26 cellular contexts compared by ENCODE assay signal in genomic region chr16:48212033-48212432, GRCh38. TPM values are rescaled to one million over a fixed set of nuclear protein-coding genes. Genes with fewer than 3 reads are reported as not detected.
DNase-seq lines count a peak whose midpoint lies in the region; ATAC-seq, FAIRE-seq and TF ChIP-seq lines count a peak whose summit lies in the region.
"Had no signal": no experiment of that assay in that cellular context is flagged by ENCODE, and none has a peak within 500 bp of the region (broad histone marks: within the 10 kb centered on the region; RNA-seq: fewer than 3 reads in every experiment).

No MANE protein-coding gene starts in this region.

- TF ChIP-seq RAD21 in IMR-90 (IDR thresholded peaks at IDR 0.05; ENCODE audit: low read length), result no peak

- FAIRE-seq in bronchial epithelial cell (lab: Jason Lieb, UNC), result no peak
- FAIRE-seq: HepG2 had no signal

- CTCF ChIA-PET in IMR-90 (lab: Yijun Ruan, JAX), result interaction anchor here (1.8 kb wide), 1 partner anchor 20 kb away, joined by 5 read pairs; no protein-coding TSS in a partner anchor

- H3K4me3 ChIP-seq in IMR-90 (ENCODE audit: insufficient read depth, low read depth, low read length), result no peak overlapping the region
- H3K4me3 ChIP-seq in bronchial epithelial cell (ENCODE audit: low read depth, low read length), result no peak overlapping the region
- H3K4me3 ChIP-seq in suprapubic skin, result no peak overlapping the region
- no peak overlapping the region for H3K4me3 ChIP-seq in colonic mucosa
- H3K4me3 ChIP-seq: BLaER1 treated with 17β-estradiol and CSF1 and Interleukin-3, amounts not matched to agents 10 nM and 100 nM; SJSA1 had no signal

- H3K27me3 ChIP-seq in IMR-90 (ENCODE audit: control insufficient read depth, insufficient read depth, low read length), result peaks cover 37% of the 10 kb centered on the region
- no peaks in the 10 kb centered on the region for H3K27me3 ChIP-seq in bronchial epithelial cell (ENCODE audit: control insufficient read depth, insufficient read depth, low read length)
- no peaks in the 10 kb centered on the region for H3K27me3 ChIP-seq in suprapubic skin
- H3K27me3 ChIP-seq in colonic mucosa, result no peaks in the 10 kb centered on the region
- H3K27me3 ChIP-seq: BLaER1 treated with 17β-estradiol and CSF1 and Interleukin-3, amounts not matched to agents 10 nM and 100 nM had no signal

- no peaks in the 10 kb centered on the region for H3K9me3 ChIP-seq in IMR-90 (ENCODE audit: control insufficient read depth, insufficient read depth, low read length)
- H3K9me3 ChIP-seq in suprapubic skin, result no peaks in the 10 kb centered on the region
- H3K9me3 ChIP-seq in colonic mucosa, result no peaks in the 10 kb centered on the region
- H3K9me3 ChIP-seq: BLaER1 treated with 17β-estradiol and CSF1 and Interleukin-3, amounts not matched to agents 10 nM and 100 nM; SJSA1 had no signal

- no peak overlapping the region for H2BK20ac ChIP-seq in IMR-90 (ENCODE audit: low read depth, low read length)

- TF ChIP-seq EP300 in suprapubic skin (IDR thresholded peaks at IDR 0.05), result no peak

- no TSS peak for BruUV-seq in IMR-90 (replicated peaks; lab: Mats Ljungman, UMichigan)

- no peak overlapping the region for H4K8ac ChIP-seq in IMR-90 (ENCODE audit: low read depth in 2 of 2, low read length in 2 of 2)

- H3K14ac ChIP-seq in IMR-90 (replicated peaks; ENCODE audit: low read depth, low read length), result no peak overlapping the region

- no peak overlapping the region for H2AK5ac ChIP-seq in IMR-90 (ENCODE audit: low read depth, low read length)

- H3K27ac ChIP-seq in IMR-90 (ENCODE audit: insufficient read depth, low read length) (no peak overlapping the region), suprapubic skin (no peak overlapping the region), colonic mucosa (no peak overlapping the region)
- H3K27ac ChIP-seq: BLaER1 treated with 17β-estradiol and CSF1 and Interleukin-3, amounts not matched to agents 10 nM and 100 nM; HL-60; SJSA1 had no signal

- ATAC-seq in IMR-90 (ENCODE audit: low read depth), result peak; percentile 46; the same call in 1 of the 2 replicates
- ATAC-seq: CD8-positive, alpha-beta T cell; HepG2; Panc1 had no signal

- H2AK9ac ChIP-seq in IMR-90 (replicated peaks; ENCODE audit: low read depth, low read length, poor library complexity), result no peak overlapping the region

- no peak overlapping the region for H2BK15ac ChIP-seq in IMR-90 (ENCODE audit: low read depth, low read length)

- no peaks in the 10 kb centered on the region for H3K79me1 ChIP-seq in IMR-90 (ENCODE audit: low read depth in 1 of 2, low read length in 2 of 2)

- no peak overlapping the region for H2AFZ ChIP-seq in IMR-90 (replicated peaks; ENCODE audit: low read length, poor library complexity)

- DNase-seq in COLO829 (ENCODE audit: low spot score), result peak; percentile 12
- DNase-seq in IMR-90, result peak; percentile 4
- peak; percentile 57 for DNase-seq in bronchial epithelial cell (ENCODE audit: low read depth)
- peak; percentile 70 for DNase-seq in islet precursor cell
- DNase-seq in NK-92 treated with Interleukin-12 subunit alpha and Interleukin-12 subunit beta, amount 100 ng/mL, for 24 hours (lab: John Stamatoyannopoulos, UW), result no peak
- no peak for DNase-seq in suprapubic skin (ENCODE audit: low spot score in 2 of 2)
- DNase-seq in colonic mucosa, result no peak
- DNase-seq: 8988T; Calu3; CD8-positive, alpha-beta T cell; DMS153; H7; HFFc6; KBM-7; NCI-H1092 treated with DMSO at 0.1 percent for 48 hours; NCI-H146; NCI-H2029 treated with DMSO at 0.1 percent for 48 hours; NCI-H345; NCI-H524; NCI-H774 had no signal

- H3K4me2 ChIP-seq in IMR-90 (ENCODE audit: low read depth, low read length), result no peak overlapping the region
- H3K4me2 ChIP-seq: BLaER1 treated with 17β-estradiol and CSF1 and Interleukin-3, amounts not matched to agents 10 nM and 100 nM had no signal

- intact Hi-C loops in IMR-90 (cut with micrococcal nuclease), result no loop called here
- intact Hi-C loops in colonic mucosa (cut with DNase I), result no loop called here

- H3K56ac ChIP-seq in IMR-90 (ENCODE audit: extremely low read depth, insufficient read depth, low read length), result no peak overlapping the region

- TF ChIP-seq CTCF in IMR-90 (conservative IDR thresholded peaks at IDR 0.05; ENCODE audit: low read depth, low read length) (no peak), bronchial epithelial cell (IDR thresholded peaks at IDR 0.05; ENCODE audit: insufficient read depth, low read length, severe bottlenecking) (no peak), suprapubic skin (IDR thresholded peaks at IDR 0.05) (no peak), colonic mucosa (IDR thresholded peaks at IDR 0.05) (no peak)

- H3K18ac ChIP-seq in IMR-90 (ENCODE audit: low read depth, low read length), result no peak overlapping the region

- WGBS in IMR-90 (ENCODE audit: extremely low coverage in 2 of 2, insufficient read length in 1 of 2), 2 experiments, result no CpG with 5 or more reads among the region's 3 CpGs
- WGBS in suprapubic skin, result 76% methylated on average over 3 of the region's 3 CpGs

- H3K9me1 ChIP-seq in IMR-90 (ENCODE audit: insufficient read depth, low read length), result no peaks in the 10 kb centered on the region

- H3K9ac ChIP-seq in IMR-90 (ENCODE audit: low read depth, low read length), result no peak overlapping the region
- H3K9ac ChIP-seq in colonic mucosa (ENCODE audit: low read depth in 2 of 2, low read length in 2 of 2), result no peak overlapping the region
- H3K9ac ChIP-seq: BLaER1 treated with 17β-estradiol and CSF1 and Interleukin-3, amounts not matched to agents 10 nM and 100 nM had no signal

- H2BK120ac ChIP-seq in IMR-90 (ENCODE audit: low read depth, low read length), result no peak overlapping the region

- POLR2A ChIA-PET in IMR-90 (lab: Charles Lee; ENCODE audit: unreplicated experiment), result no interaction called here

- H4K20me1 ChIP-seq in IMR-90 (ENCODE audit: insufficient read depth, low read length), result no peaks in the 10 kb centered on the region
- H4K20me1 ChIP-seq: BLaER1 treated with 17β-estradiol and CSF1 and Interleukin-3, amounts not matched to agents 10 nM and 100 nM had no signal

- H3K23ac ChIP-seq in IMR-90 (ENCODE audit: low read depth, low read length), result no peak overlapping the region

- H4K5ac ChIP-seq in IMR-90 (ENCODE audit: low read depth, low read length), result no peak overlapping the region

- in situ Hi-C loops in IMR-90 (cut with MboI; ENCODE audit: low sequenced_read_pairs), result no loop called here

- no peak overlapping the region for H3K4ac ChIP-seq in IMR-90 (ENCODE audit: low read depth, low read length)

- H3K4me1 ChIP-seq in IMR-90 (ENCODE audit: control insufficient read depth, insufficient read depth, low read length) (no peaks in the 10 kb centered on the region), suprapubic skin (no peaks in the 10 kb centered on the region), colonic mucosa (no peaks in the 10 kb centered on the region)
- H3K4me1 ChIP-seq: BLaER1 treated with 17β-estradiol and CSF1 and Interleukin-3, amounts not matched to agents 10 nM and 100 nM; SJSA1 had no signal

- H3K36me3 ChIP-seq in IMR-90 (ENCODE audit: control insufficient read depth, insufficient read depth, low read length) (no peaks in the 10 kb centered on the region), bronchial epithelial cell (ENCODE audit: control insufficient read depth, insufficient read depth, low read length) (no peaks in the 10 kb centered on the region), suprapubic skin (no peaks in the 10 kb centered on the region), colonic mucosa (no peaks in the 10 kb centered on the region)
- H3K36me3 ChIP-seq: BLaER1 treated with 17β-estradiol and CSF1 and Interleukin-3, amounts not matched to agents 10 nM and 100 nM; SJSA1 had no signal

- TF ChIP-seq POLR2A in IMR-90 (IDR thresholded peaks at IDR 0.05; ENCODE audit: low read depth, low read length) (no peak), suprapubic skin (IDR thresholded peaks at IDR 0.05) (no peak)

- dilution Hi-C loops in IMR-90 (cut with HindIII; ENCODE audit: low sequenced_read_pairs, unreplicated experiment), result no loop called here

- no peak overlapping the region for H4K91ac ChIP-seq in IMR-90 (ENCODE audit: insufficient read depth, low read depth, low read length)

- H2BK5ac ChIP-seq in IMR-90 (ENCODE audit: low read depth, low read length, poor library complexity, severe bottlenecking), result no peak overlapping the region

TF ChIP-seq in IMR-90, 13 proteins besides CTCF, POLR2A, EP300 and RAD21 (continues in another document):
- no peak for TF ChIP-seq CEBPB (IDR thresholded peaks at IDR 0.05; ENCODE audit: low read depth, low read length)
- no peak for TF ChIP-seq CHD1 (IDR thresholded peaks at IDR 0.05; ENCODE audit: low read depth, low read length)
- TF ChIP-seq MXI1 (IDR thresholded peaks at IDR 0.05; ENCODE audit: borderline replicate concordance, low read depth, low read length), result no peak
- no peak for TF ChIP-seq FOS (IDR thresholded peaks at IDR 0.05; ENCODE audit: low read depth, low read length)

RNA-seq across cellular contexts. Expression of gene LONP2, which starts 32.1 kb away (rescaled TPM):
- total RNA-seq in IMR-90 (2012; rRNA removed) (81.1 and 90.9 TPM in 2 replicates), bronchial epithelial cell (37.8 and 41.9 TPM in 2 replicates), suprapubic skin (10 to 100 TPM; 39.6 to 97.9 (median 52.8) TPM), colonic mucosa (10 to 100 TPM; 62.4 to 69.2 TPM)
- polyA plus RNA-seq in IMR-90 (2012; rRNA removed), result 26.7 and 31.5 TPM in 2 replicates
- 8.2 and 10.0 TPM in 2 replicates for polyA plus RNA-seq in IMR-90 (2012; cell fraction: cytosol; rRNA removed)
- 25.0 and 105 TPM in 2 replicates for polyA plus RNA-seq in IMR-90 (2012; cell fraction: nucleus; rRNA removed; ENCODE audit: low replicate concordance)

RNA-seq across cellular contexts. Expression of gene ABCC11, which starts 35.3 kb away (rescaled TPM):
- total RNA-seq in IMR-90 (2012; rRNA removed) (under 0.01 and 0.18 TPM in 2 replicates), bronchial epithelial cell (0.13 and 0.26 TPM in 2 replicates), suprapubic skin (1 to 10 TPM in 1 of 4 donors, under 1 TPM in 3; 0.13 to 1.4 (median 0.36) TPM), colonic mucosa (not detected)
- 0.06 and 0.09 TPM in 2 replicates for polyA plus RNA-seq in IMR-90 (2012; rRNA removed)
- polyA plus RNA-seq in IMR-90 (2012; cell fraction: cytosol; rRNA removed), result 0.12 TPM in 1 of 2 replicates, not detected in the other
- 0.07 and 0.10 TPM in 2 replicates for polyA plus RNA-seq in IMR-90 (2012; cell fraction: nucleus; rRNA removed; ENCODE audit: low replicate concordance)
- total RNA-seq: HT-29, SJSA1 had no signal

RNA-seq across cellular contexts. Expression of gene ABCC12, which starts 56.2 kb away (rescaled TPM):
- total RNA-seq in IMR-90 (2012; rRNA removed) (under 0.01 TPM in 2 replicates), bronchial epithelial cell (not detected in 2 replicates), suprapubic skin (not detected), colonic mucosa (not detected)
- not detected in 2 replicates for polyA plus RNA-seq in IMR-90 (2012; rRNA removed)
- not detected in 2 replicates for polyA plus RNA-seq in IMR-90 (2012; cell fraction: cytosol; rRNA removed)
- polyA plus RNA-seq in IMR-90 (2012; cell fraction: nucleus; rRNA removed; ENCODE audit: low replicate concordance), result 0.03 and 0.05 TPM in 2 replicates
- total RNA-seq: Calu3; CD8-positive, alpha-beta T cell; H7; HepG2; HFFc6; HT-29 had no signal
- polyA plus RNA-seq: HepG2 had no signal

Comparison
In these comparisons a context has a peak if more than half of its experiments do, and no peak if none do; other contexts are left out.
1. DNase-seq: peak in COLO829 (single experiment), IMR-90 (single experiment), bronchial epithelial cell (single experiment) and islet precursor cell (single experiment); none in NK-92 treated with Interleukin-12 subunit alpha and Interleukin-12 subunit beta, amount 100 ng/mL, for 24 hours (single experiment), suprapubic skin (0 of 2) and colonic mucosa (single experiment).